ENCODE assay signal across 9 cellular contexts in the genomic region with DNA sequence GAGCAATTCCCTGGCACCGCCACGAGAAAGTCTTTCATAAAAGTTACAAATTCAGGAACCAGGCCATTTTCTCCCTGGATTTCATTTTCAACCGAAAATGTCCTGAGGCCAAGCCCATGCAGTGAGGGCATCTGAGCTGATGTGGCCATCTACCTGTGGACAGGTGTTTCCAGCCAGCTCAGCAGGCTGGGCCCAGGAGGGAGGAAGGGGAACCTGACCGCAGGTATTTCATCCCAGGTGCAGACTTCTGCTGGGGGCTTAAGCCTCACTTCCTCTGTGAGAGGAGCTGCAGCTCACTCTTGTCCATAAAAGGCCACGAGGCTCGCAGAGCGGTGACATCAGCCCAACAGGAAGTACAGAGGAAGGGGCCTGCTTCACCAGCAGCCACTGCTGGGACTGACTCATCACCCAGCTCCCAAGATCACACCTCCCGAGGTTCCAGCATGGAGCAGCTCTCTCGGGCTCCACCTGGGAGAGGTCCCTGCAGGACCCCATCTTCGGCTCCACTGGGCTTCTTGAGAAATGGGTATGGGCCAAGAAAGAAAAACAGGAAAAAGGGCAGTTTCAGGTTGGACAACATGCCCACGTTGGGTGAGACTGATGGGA. TPM values are rescaled to one million over a fixed set of nuclear protein-coding genes. Genes with fewer than 3 reads are reported as not detected.
A peak's percentile ranks its signal among the peaks of the same experiment; 100 is the strongest.
DNase-seq lines count a peak whose midpoint lies in the region; ATAC-seq, FAIRE-seq and TF ChIP-seq lines count a peak whose summit lies in the region.
"Had no signal": no experiment of that assay in that cellular context is flagged by ENCODE, and none has a peak within 500 bp of the region (broad histone marks: within the 10 kb centered on the region; RNA-seq: fewer than 3 reads in every experiment).

No MANE protein-coding gene starts in this region.

- peak overlapping the region; percentile 69 for H3K4me3 ChIP-seq in Jurkat, Clone E6-1 (ENCODE audit: low read length)
- H3K4me3 ChIP-seq in GM12878, result peak overlapping the region; percentile 59; the same call in 1 of the 2 replicates

- no peak for TF ChIP-seq RAD21 in GM12878 (IDR thresholded peaks at IDR 0.05; ENCODE audit: insufficient read depth, low read depth, low read length)

- peaks cover 59% of the 10 kb centered on the region for H3K4me1 ChIP-seq in GM12878 (ENCODE audit: control insufficient read depth, insufficient read depth, low read length)

- peak overlapping the region; percentile 93 for H3K27ac Mint-ChIP-seq in CD4-positive, alpha-beta T cell
- peak overlapping the region; percentile 98 for H3K27ac Mint-ChIP-seq in T-helper 17 cell

- peak; percentile 53 to 80 (median 72) for DNase-seq in CD4-positive, alpha-beta T cell
- DNase-seq in Jurkat, Clone E6-1 (ENCODE audit: low read depth, low spot score), result peak; percentile 95
- DNase-seq in T-helper 17 cell (peak; percentile 52 to 73 (median 56)), GM12878 (ENCODE audit: low read depth, low spot score) (peak; percentile 81), iris pigment epithelial cell (ENCODE audit: low read depth) (peak; percentile 95), ecto neural progenitor cell (ENCODE audit: low spot score) (no peak)
- DNase-seq in stimulated activated CD4-positive, alpha-beta T cell treated with anti-CD3 and anti-CD28 coated beads, Interleukin-15, amount 100 ng/mL, for 24 hours, result peak; percentile 87

- 1% methylated on average over 11 of the region's 11 CpGs for WGBS in GM12878 (ENCODE audit: insufficient coverage, insufficient replicate concordance, low lambda C conversion rate, missing lambda C conversion rate)

- no peak overlapping the region for H2AFZ ChIP-seq in GM12878 (ENCODE audit: control insufficient read depth, low read depth, low read length)

- CTCF ChIA-PET in CD4-positive, alpha-beta T cell (lab: Charles Lee), result interaction anchor here (0.6 to 3.1 kb wide), 10 partner anchors 26 to 139 kb away, joined by 3 to 14 read pairs (median 5); no protein-coding TSS in a partner anchor
- CTCF ChIA-PET in GM12878 (lab: Yijun Ruan, JAX), result interaction anchor here (0.6 to 3.7 kb wide), 14 partner anchors 12 to 409 kb away, joined by 3 to 17 read pairs (median 6); partner anchors contain the start of genes APOL2 and MYH9

- peak overlapping the region; percentile 83 for H3K9ac ChIP-seq in GM12878 (ENCODE audit: control insufficient read depth, insufficient read depth, low read length)

- H3K27me3 Mint-ChIP-seq in CD4-positive, alpha-beta T cell, result no peaks in the 10 kb centered on the region
- no peaks in the 10 kb centered on the region for H3K27me3 Mint-ChIP-seq in T-helper 17 cell

- no peaks in the 10 kb centered on the region for H4K20me1 ChIP-seq in GM12878 (ENCODE audit: control insufficient read depth, insufficient read depth)

- peaks cover 100% of the 10 kb centered on the region for H3K4me1 Mint-ChIP-seq in CD4-positive, alpha-beta T cell (ENCODE audit: low read depth)
- peaks cover 79% of the 10 kb centered on the region for H3K4me1 Mint-ChIP-seq in T-helper 17 cell

- TF ChIP-seq EP300 in GM12878 (IDR thresholded peaks at IDR 0.05; ENCODE audit: borderline replicate concordance in 1 of 2, control insufficient read depth in 1 of 2, low read depth in 2 of 2, low read length in 2 of 2), result peak in 1 of 2 experiments; percentile 77; a peak in 2 of 4 replicates

- no peaks in the 10 kb centered on the region for H3K9me3 ChIP-seq in CD4-positive, alpha-beta T cell (ENCODE audit: control insufficient read depth, low read length)
- no peaks in the 10 kb centered on the region for H3K9me3 ChIP-seq in T-helper 17 cell (ENCODE audit: control insufficient read depth, low read length, poor library complexity, severe bottlenecking)
- no peaks in the 10 kb centered on the region for H3K9me3 ChIP-seq in GM12878 (replicated peaks; ENCODE audit: control insufficient read depth, insufficient read depth, low read length)

- RAD21 ChIA-PET in GM12878 (lab: Charles Lee; ENCODE audit: unreplicated experiment), result interaction anchor here (0.7 to 3.0 kb wide), 18 partner anchors 9 to 150 kb away, joined by 3 to 40 read pairs (median 4); partner anchors contain the start of gene TXN2

- intact Hi-C loops in CD4-positive, alpha-beta T cell (cut with DNase I, micrococcal nuclease), result loop anchor here (1.0 to 5.0 kb wide), 3 partner anchors 36 to 121 kb away; no protein-coding TSS in a partner anchor
- intact Hi-C loops in GM12878 (cut with micrococcal nuclease; ENCODE audit: unreplicated experiment), result loop anchor here (1.0 to 5.0 kb wide), 2 partner anchors 55 to 121 kb away; no protein-coding TSS in a partner anchor

- peak; percentile 50 for ATAC-seq in CD4-positive, alpha-beta T cell (ENCODE audit: poor library complexity)
- ATAC-seq in GM19467 (IDR thresholded peaks at IDR 0.05; ENCODE audit: unreplicated experiment) (peak; percentile 54), T-helper 17 cell (peak; percentile 71), GM12878 (peak; percentile 83)

- H3K27me3 ChIP-seq in CD4-positive, alpha-beta T cell (ENCODE audit: control insufficient read depth, insufficient read depth, low read length), result no peaks in the 10 kb centered on the region
- no peaks in the 10 kb centered on the region for H3K27me3 ChIP-seq in GM12878 (replicated peaks in 1 of 2; ENCODE audit: control insufficient read depth in 2 of 2, insufficient read depth in 2 of 2, low read length in 1 of 2)

- no peak for TF ChIP-seq CTCF in CD4-positive, alpha-beta T cell (IDR thresholded peaks at IDR 0.05)
- TF ChIP-seq CTCF in GM12878 (IDR thresholded peaks at IDR 0.05 in 2 of 3, conservative IDR thresholded peaks at IDR 0.05 in 1 of 3; ENCODE audit: control insufficient read depth in 2 of 3, extremely low read depth in 1 of 3, insufficient read depth in 1 of 3, low read depth in 3 of 3, low read length in 3 of 3), result no peak

- H3K27ac ChIP-seq in CD4-positive, alpha-beta T cell (ENCODE audit: low read depth, low read length), result peak overlapping the region; percentile 92
- H3K27ac ChIP-seq in GM12878 (ENCODE audit: control insufficient read depth, insufficient read depth), result peak overlapping the region; percentile 99

- peaks cover 66% of the 10 kb centered on the region for H3K79me2 ChIP-seq in GM12878 (ENCODE audit: control insufficient read depth, insufficient read depth, low read length)

- H3K4me2 ChIP-seq in GM12878 (ENCODE audit: control insufficient read depth, insufficient read depth), result peak overlapping the region; percentile 98

- peak; percentile 58 for TF ChIP-seq POLR2A in GM12878 (IDR thresholded peaks at IDR 0.05; ENCODE audit: low read depth, low read length)

- H3K9me3 Mint-ChIP-seq in CD4-positive, alpha-beta T cell, result no peaks in the 10 kb centered on the region

- no TSS peak for BruUV-seq in GM12878 (replicated peaks; lab: Mats Ljungman, UMichigan)

- in situ Hi-C loops in GM12878 (cut with MboI), result no loop called here

- FAIRE-seq in GM12878 (lab: Jason Lieb, UNC), result peak; percentile 81
- FAIRE-seq: TTC549 had no signal

- peak overlapping the region; percentile 90 for H3K4me3 Mint-ChIP-seq in CD4-positive, alpha-beta T cell
- peak overlapping the region; percentile 90 for H3K4me3 Mint-ChIP-seq in T-helper 17 cell

- SMC1A ChIA-PET in GM12878 (lab: Charles Lee; ENCODE audit: uncharacterized antibody, unreplicated experiment), result interaction anchor here (0.7 to 3.4 kb wide), 20 partner anchors 12 to 169 kb away, joined by 3 to 24 read pairs (median 7); partner anchors contain the start of gene MYH9

- peaks cover 32 to 51% of the 10 kb centered on the region in 2 experiments for H3K36me3 ChIP-seq in GM12878 (ENCODE audit: control insufficient read depth in 2 of 2, insufficient read depth in 2 of 2, low read length in 1 of 2)

- POLR2A ChIA-PET in CD4-positive, alpha-beta T cell (lab: Charles Lee), result interaction anchor here (0.6 to 49.5 kb wide), 21 partner anchors 10 to 198 kb away, joined by 3 to 1847 read pairs (median 7); partner anchors contain the start of genes APOL1, APOL2, EIF3D and FOXRED2
- POLR2A ChIA-PET in GM12878 (lab: Charles Lee), result interaction anchor here (0.5 to 3.8 kb wide), 12 partner anchors 24 to 150 kb away, joined by 3 to 53 read pairs (median 5); partner anchors contain the start of genes MYH9 and TXN2

- H3K36me3 Mint-ChIP-seq in CD4-positive, alpha-beta T cell (ENCODE audit: low read depth), result peaks cover 98% of the 10 kb centered on the region
- peaks cover 5% of the 10 kb centered on the region for H3K36me3 Mint-ChIP-seq in T-helper 17 cell (ENCODE audit: low read depth)

TF ChIP-seq in GM12878, 131 proteins besides CTCF, POLR2A, EP300 and RAD21 (continues in another document):
- TF ChIP-seq CHD2 (IDR thresholded peaks at IDR 0.05; ENCODE audit: borderline replicate concordance, low read depth, low read length) (peak; percentile 20; the same call in 1 of the 2 replicates), POLR2AphosphoS5 (IDR thresholded peaks at IDR 0.05; ENCODE audit: low read length) (peak; percentile 83), TCF12 (IDR thresholded peaks at IDR 0.05; ENCODE audit: low read depth, low read length) (peak; percentile 95), SMAD5 (IDR thresholded peaks at IDR 0.05; ENCODE audit: low read depth) (0 out of 2 replicates have a peak, but pooled peaks have one; percentile 46), NBN (IDR thresholded peaks at IDR 0.05) (peak; percentile 46)

RNA-seq across cellular contexts. Expression of gene MYH9, which starts 56.4 kb away (rescaled TPM):
- 100 to 1,000 TPM; 901 to 925 TPM for total RNA-seq in CD4-positive, alpha-beta T cell
- polyA plus RNA-seq in Jurkat, Clone E6-1 (2012; ENCODE audit: insufficient read depth, insufficient read length), result 177 TPM
- total RNA-seq in T-helper 17 cell, result 1,000 to 10,000 TPM; 1,038 to 1,220 TPM
- 209 and 215 TPM in 2 replicates for total RNA-seq in GM12878 (2013; cell fraction: nucleolus; rRNA removed)
- total RNA-seq in GM12878 (2014; rRNA removed), result 185 and 216 TPM in 2 replicates
- 82.8 and 83.1 TPM in 2 replicates for total RNA-seq in GM12878 (2014; rRNA removed; fragmentation: Illumina TruSeq; extraction: Trizol)
- 497 and 525 TPM in 2 replicates for total RNA-seq in GM12878 (2021)
- 79.9 TPM for polyA plus RNA-seq in GM12878 (2011; ENCODE audit: low read depth)
- polyA plus RNA-seq in GM12878 (2011; rRNA removed), result 42.4 and 98.6 TPM in 2 replicates
- polyA plus RNA-seq in GM12878 (2011; cell fraction: cytosol; rRNA removed), result 51.0 and 59.8 TPM in 2 replicates
- polyA plus RNA-seq in GM12878 (2011; cell fraction: nucleus; rRNA removed), result 91.7 and 127 TPM in 2 replicates
- polyA plus RNA-seq in GM12878 (2012), result 154 and 166 TPM in 2 replicates
- 123 and 125 TPM in 2 replicates for polyA plus RNA-seq in GM12878 (2014; fragmentation: Illumina TruSeq; extraction: Trizol)
- 1 to 10 TPM; 5.1 to 8.1 TPM for polyA plus RNA-seq in GM12878 (2014; fragmentation: Nextera tagmentation; extraction: Ambion mirVana)
- 165 and 198 TPM in 2 replicates for polyA plus RNA-seq in GM12878 (2014; rRNA removed)
- 100 to 1,000 TPM; 228 to 236 TPM for polyA plus RNA-seq in GM12878 (2016; fragmentation: Nextera tagmentation; extraction: Ambion mirVana)
- 168 and 298 TPM in 2 replicates for polyA minus RNA-seq in GM12878 (2011; rRNA and poly(A)+ RNA removed)
- 91.7 and 100 TPM in 2 replicates for polyA minus RNA-seq in GM12878 (2011; cell fraction: cytosol; rRNA and poly(A)+ RNA removed)
- polyA minus RNA-seq in GM12878 (2011; cell fraction: nucleus; rRNA and poly(A)+ RNA removed), result 54.6 and 83.0 TPM in 2 replicates
